Comparison of ENCODE assay signal across 10 cellular contexts in the genomic region with DNA sequence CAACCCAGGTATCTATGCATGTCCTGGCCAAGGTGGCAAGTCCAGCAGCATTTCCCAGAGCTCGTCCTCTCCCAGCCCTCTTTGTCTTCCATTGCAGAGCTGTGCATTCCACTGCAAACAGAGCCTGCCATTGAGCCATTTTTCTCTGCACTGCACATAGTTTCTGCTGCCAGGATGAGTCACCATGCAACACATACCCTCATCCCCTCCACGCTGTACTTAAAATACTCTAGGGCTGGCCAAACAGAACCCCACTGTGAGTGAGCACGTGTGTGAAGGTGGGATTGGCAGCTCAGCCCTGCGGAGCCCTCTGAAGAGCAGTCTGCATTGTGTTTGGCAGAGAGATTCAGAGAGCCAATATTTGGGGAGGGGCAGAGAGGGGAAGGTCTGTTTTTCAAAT. TPM values are rescaled to one million over a fixed set of nuclear protein-coding genes. Genes with fewer than 3 reads are reported as not detected.
DNase-seq lines count a peak whose midpoint lies in the region; ATAC-seq, FAIRE-seq and TF ChIP-seq lines count a peak whose summit lies in the region.
"Had no signal": no experiment of that assay in that cellular context is flagged by ENCODE, and none has a peak within 500 bp of the region (broad histone marks: within the 10 kb centered on the region; RNA-seq: fewer than 3 reads in every experiment).

No MANE protein-coding gene starts in this region.

- no peak for FAIRE-seq in GM19239 (lab: Jason Lieb, UNC)

- no peak overlapping the region for H3K4me3 Mint-ChIP-seq in mesothelial cell of epicardium
- no peak overlapping the region for H3K4me3 Mint-ChIP-seq in activated T-cell treated with anti-CD3 and anti-CD28 coated beads, Interleukin-2, amount 50 U/mL, for 4 hours
- H3K4me3 Mint-ChIP-seq: activated CD4-positive, alpha-beta T cell treated with anti-CD3 and anti-CD28 coated beads for 36 hours had no signal

- TF ChIP-seq CTCF in cardiac fibroblast (IDR thresholded peaks at IDR 0.05; ENCODE audit: low read depth, low read length) (no peak), mesothelial cell of epicardium (IDR thresholded peaks at IDR 0.05; ENCODE audit: unreplicated experiment) (no peak)

- no peak overlapping the region for H3K4me3 ChIP-seq in cardiac fibroblast (replicated peaks in 1 of 2; ENCODE audit: low read depth in 2 of 2, low read length in 2 of 2)
- H3K4me3 ChIP-seq: uterus had no signal

- no peaks in the 10 kb centered on the region for H3K9me3 Mint-ChIP-seq in mesothelial cell of epicardium
- no peaks in the 10 kb centered on the region for H3K9me3 Mint-ChIP-seq in activated T-cell treated with anti-CD3 and anti-CD28 coated beads, Interleukin-2, amount 50 U/mL, for 4 hours

- no peak for ATAC-seq in HG03280 (IDR thresholded peaks at IDR 0.05; ENCODE audit: unreplicated experiment)
- ATAC-seq in activated T-cell treated with anti-CD3 and anti-CD28 coated beads, Interleukin-2, amount 50 U/mL, for 4 hours: no peak
- ATAC-seq: activated CD4-positive, alpha-beta T cell treated with anti-CD3 and anti-CD28 coated beads for 36 hours had no signal

- DNase-seq in AG08396 (ENCODE audit: low spot score) (peak; percentile 76), NCI-H2029 treated with DMSO at 0.1 percent for 48 hours (lab: John Stamatoyannopoulos, UW) (peak; percentile 52), cardiac fibroblast (ENCODE audit: low read depth in 2 of 2) (peak; percentile 69 to 80), mesothelial cell of epicardium (ENCODE audit: low spot score in 2 of 2, unreplicated experiment in 2 of 2) (no peak), GM19239 (ENCODE audit: insufficient read length, low spot score) (no peak), T-helper 9 cell (no peak)
- DNase-seq in activated T-cell treated with anti-CD3 and anti-CD28 coated beads, Interleukin-2, amount 50 U/mL, for 4 hours: no peak
- DNase-seq: activated CD4-positive, alpha-beta T cell treated with anti-CD3 and anti-CD28 coated beads for 36 hours had no signal

- peak overlapping the region; percentile 15 for H3K27ac Mint-ChIP-seq in mesothelial cell of epicardium
- H3K27ac Mint-ChIP-seq: activated CD4-positive, alpha-beta T cell treated with anti-CD3 and anti-CD28 coated beads for 36 hours had no signal

- H3K36me3 Mint-ChIP-seq in mesothelial cell of epicardium: no peaks in the 10 kb centered on the region
- no peaks in the 10 kb centered on the region for H3K36me3 Mint-ChIP-seq in activated T-cell treated with anti-CD3 and anti-CD28 coated beads, Interleukin-2, amount 50 U/mL, for 4 hours (ENCODE audit: insufficient read depth)

- H3K27me3 Mint-ChIP-seq in mesothelial cell of epicardium (ENCODE audit: low read depth): no peaks in the 10 kb centered on the region
- peaks cover 13% of the 10 kb centered on the region for H3K27me3 Mint-ChIP-seq in activated T-cell treated with anti-CD3 and anti-CD28 coated beads, Interleukin-2, amount 50 U/mL, for 4 hours (ENCODE audit: low read depth)

- H3K4me1 Mint-ChIP-seq in mesothelial cell of epicardium: peaks cover 12% of the 10 kb centered on the region
- peaks cover 11% of the 10 kb centered on the region for H3K4me1 Mint-ChIP-seq in activated T-cell treated with anti-CD3 and anti-CD28 coated beads, Interleukin-2, amount 50 U/mL, for 4 hours (ENCODE audit: low read depth)

RNA-seq across cellular contexts. Expression of gene ATP1B1, which starts 3.9 kb away (rescaled TPM):
- total RNA-seq in mesothelial cell of epicardium: 76.4 to 81.7 TPM (median 81.4 TPM) in 3 replicates
- 10 to 100 TPM in 1 of 3 donors, 1 to 10 TPM in 2; 5.8 to 10.8 (median 6.2) TPM for total RNA-seq in activated T-cell treated with anti-CD3 and anti-CD28 coated beads, Interleukin-2, amount 50 U/mL, for 4 hours

Comparison
In these comparisons a context has a peak if more than half of its experiments do, and no peak if none do; other contexts are left out.
1. DNase-seq: peak in AG08396 (single experiment), NCI-H2029 treated with DMSO at 0.1 percent for 48 hours (single experiment) and cardiac fibroblast (2 of 2); none in mesothelial cell of epicardium (0 of 2), GM19239 (single experiment), T-helper 9 cell (single experiment) and activated T-cell treated with anti-CD3 and anti-CD28 coated beads, Interleukin-2, amount 50 U/mL, for 4 hours (single experiment).